ENCODE assay signal across 15 cellular contexts in genomic region chr16:19542138-19542821, GRCh38.
DNase-seq lines count a peak whose midpoint lies in the region; ATAC-seq and TF ChIP-seq lines count a peak whose summit lies in the region.
"Had no signal": no experiment of that assay in that cellular context is flagged by ENCODE, and none has a peak within 500 bp of the region (broad histone marks: within the 10 kb centered on the region; RNA-seq: fewer than 3 reads in every experiment).

No MANE protein-coding gene starts in this region.

- no peak overlapping the region for H3K4me3 ChIP-seq in epithelial cell of esophagus (ENCODE audit: low read length)
- H3K4me3 ChIP-seq: A549, tibial nerve had no signal

- no peak for ATAC-seq in HG02938 (IDR thresholded peaks at IDR 0.05; ENCODE audit: unreplicated experiment)
- ATAC-seq in stimulated activated naive CD8-positive, alpha-beta T cell treated with anti-CD3 and anti-CD28 coated beads, Interleukin-15, Interleukin-2, amounts not matched to agents 100 U/mL and 50 U/mL, for 24 hours: no peak
- ATAC-seq: A549, esophagus mucosa had no signal

- DNase-seq in COR-L47 (lab: John Stamatoyannopoulos, UW) (peak; percentile 91), NCI-H1436 treated with DMSO at 0.1 percent for 48 hours (lab: John Stamatoyannopoulos, UW) (peak; percentile 74), NCI-H524 treated with DMSO at 0.1 percent for 48 hours (lab: John Stamatoyannopoulos, UW) (peak; percentile 97), epithelial cell of esophagus (ENCODE audit: low read depth) (peak; percentile 45), epidermal melanocyte (ENCODE audit: insufficient read length, low spot score) (no peak)
- no peak for DNase-seq in stimulated activated naive CD8-positive, alpha-beta T cell treated with anti-CD3 and anti-CD28 coated beads, Interleukin-15, Interleukin-2, amounts not matched to agents 100 U/mL and 50 U/mL, for 24 hours
- DNase-seq in activated effector memory CD4-positive, alpha-beta T cell treated with anti-CD3 and anti-CD28 coated beads, Interleukin-2, amount 50 U/mL, for 16 hours: no peak
- DNase-seq: activated naive CD8-positive, alpha-beta T cell treated with anti-CD3 and anti-CD28 coated beads for 36 hours; CD8-positive, alpha-beta memory T cell; hypothalamus; NCI-H526 treated with DMSO at 0.1 percent for 48 hours had no signal

- TF ChIP-seq CTCF in epithelial cell of esophagus (IDR thresholded peaks at IDR 0.05; ENCODE audit: insufficient read depth, low read depth, low read length, missing control alignments): no peak

Comparison
In these comparisons a context has a peak if more than half of its experiments do, and no peak if none do; other contexts are left out.
1. DNase-seq: peak in COR-L47 (single experiment), NCI-H1436 treated with DMSO at 0.1 percent for 48 hours (single experiment), NCI-H524 treated with DMSO at 0.1 percent for 48 hours (single experiment) and epithelial cell of esophagus (single experiment); none in epidermal melanocyte (single experiment), stimulated activated naive CD8-positive, alpha-beta T cell treated with anti-CD3 and anti-CD28 coated beads, Interleukin-15, Interleukin-2, amounts not matched to agents 100 U/mL and 50 U/mL, for 24 hours (single experiment) and activated effector memory CD4-positive, alpha-beta T cell treated with anti-CD3 and anti-CD28 coated beads, Interleukin-2, amount 50 U/mL, for 16 hours (single experiment).